18 cellular contexts compared by ENCODE assay signal in the genomic region with DNA sequence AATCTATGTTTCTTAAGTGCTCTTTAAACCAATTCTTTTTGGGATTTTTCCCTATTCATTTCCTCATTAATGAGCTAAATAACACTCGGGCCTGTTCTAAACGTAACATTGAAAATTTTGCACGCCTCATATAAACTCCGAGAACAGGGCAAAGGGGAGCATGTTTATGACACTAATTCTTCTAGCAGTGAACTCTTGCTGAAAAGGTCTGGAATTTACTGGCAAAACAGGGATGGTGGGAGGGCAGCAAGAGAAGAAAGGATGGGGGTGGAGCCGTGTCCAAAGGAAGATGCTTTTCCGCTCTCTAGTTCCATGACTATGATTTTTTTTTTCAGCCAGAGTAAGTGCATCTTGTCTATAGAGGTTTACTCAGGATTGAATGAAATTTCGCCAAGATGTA. TPM values are rescaled to one million over a fixed set of nuclear protein-coding genes. Genes with fewer than 3 reads are reported as not detected.
DNase-seq lines count a peak whose midpoint lies in the region; ATAC-seq, FAIRE-seq and TF ChIP-seq lines count a peak whose summit lies in the region.
"Had no signal": no experiment of that assay in that cellular context is flagged by ENCODE, and none has a peak within 500 bp of the region (broad histone marks: within the 10 kb centered on the region; RNA-seq: fewer than 3 reads in every experiment).

No MANE protein-coding gene starts in this region.

- CTCF ChIA-PET in endothelial cell of umbilical vein (lab: Charles Lee), result interaction anchor here (1.3 to 2.2 kb wide), 3 partner anchors 10 to 148 kb away, joined by 3 to 7 read pairs (median 5); no protein-coding TSS in a partner anchor

- dilution Hi-C loops in endothelial cell of umbilical vein (cut with MboI; ENCODE audit: extremely low pct_ligation_motif_present, low sequenced_read_pairs), result no loop called here

- TF ChIP-seq POLR2A in endothelial cell of umbilical vein (IDR thresholded peaks at IDR 0.05; ENCODE audit: low read depth, low read length), result no peak
- no peak for TF ChIP-seq POLR2A in H54 (IDR thresholded peaks at IDR 0.05; ENCODE audit: low read depth, low read length)

- no peaks in the 10 kb centered on the region for H3K9me1 ChIP-seq in endothelial cell of umbilical vein (replicated peaks; ENCODE audit: control insufficient read depth, extremely low read depth, insufficient read depth, low read length)

- POLR2A ChIA-PET in endothelial cell of umbilical vein (lab: Charles Lee), result no interaction called here

- H2AFZ ChIP-seq in endothelial cell of umbilical vein (ENCODE audit: low read depth, low read length), result peak overlapping the region; percentile 27
- peak overlapping the region; percentile 24 for H2AFZ ChIP-seq in smooth muscle cell (ENCODE audit: low read depth)
- H2AFZ ChIP-seq: GM23248 had no signal

- no peak for ATAC-seq in GM19467 (IDR thresholded peaks at IDR 0.05; ENCODE audit: unreplicated experiment)
- ATAC-seq: HCT116 had no signal

- H3K27ac ChIP-seq in endothelial cell of umbilical vein (ENCODE audit: insufficient read depth, low read depth, low read length) (no peak overlapping the region), smooth muscle cell (ENCODE audit: low read depth) (no peak overlapping the region), endodermal cell (ENCODE audit: low read depth, low read length) (no peak overlapping the region)
- H3K27ac ChIP-seq: GM23248 had no signal

- TF ChIP-seq CTCF in endothelial cell of umbilical vein (IDR thresholded peaks at IDR 0.05; ENCODE audit: extremely low read depth in 1 of 2, insufficient read depth in 1 of 2, low read depth in 1 of 2, low read length in 2 of 2), result no peak
- no peak for TF ChIP-seq CTCF in nephron progenitor cell (IDR thresholded peaks at IDR 0.05)
- no peak for TF ChIP-seq CTCF in smooth muscle cell (IDR thresholded peaks at IDR 0.05; ENCODE audit: borderline replicate concordance, insufficient read depth, poor library complexity, severe bottlenecking)
- no peak for TF ChIP-seq CTCF in endodermal cell (conservative IDR thresholded peaks at IDR 0.05)

- no peak overlapping the region for H3K4me3 ChIP-seq in endothelial cell of umbilical vein (replicated peaks in 1 of 3; ENCODE audit: insufficient read depth in 1 of 3, low read depth in 1 of 3, low read length in 3 of 3)
- H3K4me3 ChIP-seq in smooth muscle cell, result no peak overlapping the region
- H3K4me3 ChIP-seq in endodermal cell (ENCODE audit: low read length), result no peak overlapping the region
- H3K4me3 ChIP-seq: GM23248 had no signal

- H3K27ac Mint-ChIP-seq in nephron progenitor cell (peak overlapping the region; percentile 72), endodermal cell (no peak overlapping the region)
- H3K27ac Mint-ChIP-seq: CD4-positive, alpha-beta memory T cell; H9 had no signal

- 78% methylated on average over 7 of the region's 7 CpGs for WGBS in smooth muscle cell (ENCODE audit: low lambda C conversion rate)
- 85 to 93% methylated on average over 3 to 7 of the region's 7 CpGs for WGBS in endodermal cell (ENCODE audit: insufficient coverage in 1 of 2, insufficient read length in 1 of 2), 2 experiments

- peaks cover 25% of the 10 kb centered on the region for H3K36me3 Mint-ChIP-seq in nephron progenitor cell (ENCODE audit: low read depth)
- H3K36me3 Mint-ChIP-seq in endodermal cell (ENCODE audit: low read depth), result no peaks in the 10 kb centered on the region

- intact Hi-C loops in endothelial cell of umbilical vein (cut with micrococcal nuclease), result no loop called here

- no peaks in the 10 kb centered on the region for H3K27me3 ChIP-seq in endothelial cell of umbilical vein (ENCODE audit: control insufficient read depth in 2 of 2, insufficient read depth in 2 of 2, low read length in 2 of 2)
- H3K27me3 ChIP-seq in smooth muscle cell (ENCODE audit: low read depth), result no peaks in the 10 kb centered on the region
- H3K27me3 ChIP-seq in endodermal cell (ENCODE audit: control insufficient read depth, insufficient read depth, low read length, poor library complexity, severe bottlenecking), result no peaks in the 10 kb centered on the region

- no peaks in the 10 kb centered on the region for H3K79me2 ChIP-seq in endothelial cell of umbilical vein (ENCODE audit: control insufficient read depth, insufficient read depth, low read length)
- H3K79me2 ChIP-seq in smooth muscle cell (ENCODE audit: low read depth), result no peaks in the 10 kb centered on the region

- H3K9me3 ChIP-seq in endothelial cell of umbilical vein (replicated peaks; ENCODE audit: control insufficient read depth, insufficient read depth, low read length) (no peaks in the 10 kb centered on the region), smooth muscle cell (replicated peaks; ENCODE audit: low read depth) (no peaks in the 10 kb centered on the region), endodermal cell (ENCODE audit: control insufficient read depth, low read length) (no peaks in the 10 kb centered on the region)
- H3K9me3 ChIP-seq: Caco-2 had no signal

- no peaks in the 10 kb centered on the region for H3K36me3 ChIP-seq in endothelial cell of umbilical vein (ENCODE audit: control insufficient read depth in 2 of 2, extremely low read depth in 1 of 2, insufficient read depth in 2 of 2, low read length in 2 of 2)
- H3K36me3 ChIP-seq in smooth muscle cell (ENCODE audit: low read depth), result no peaks in the 10 kb centered on the region
- no peaks in the 10 kb centered on the region for H3K36me3 ChIP-seq in endodermal cell (ENCODE audit: control insufficient read depth, insufficient read depth, low read length)

- DNase-seq in endothelial cell of umbilical vein (ENCODE audit: low read depth, low spot score) (no peak), left kidney (ENCODE audit: low read depth, low spot score) (peak; percentile 71), nephron progenitor cell (peak; percentile 17), smooth muscle cell (lab: John Stamatoyannopoulos, UW; ENCODE audit: unreplicated experiment) (no peak), endodermal cell (no peak), H54 (ENCODE audit: insufficient read length, low spot score) (no peak)
- DNase-seq: C1 segment of cervical spinal cord; Caco-2; CD4-positive, alpha-beta memory T cell; DMS153; DND-41; GM23248; H9 had no signal

- BruUV-seq in endothelial cell of umbilical vein (replicated peaks; lab: Mats Ljungman, UMichigan), result no TSS peak

- H4K20me1 ChIP-seq in endothelial cell of umbilical vein (replicated peaks; ENCODE audit: control insufficient read depth, extremely low read depth, insufficient read depth, low read length) (no peaks in the 10 kb centered on the region), smooth muscle cell (ENCODE audit: low read depth) (no peaks in the 10 kb centered on the region)

- peaks cover 7% of the 10 kb centered on the region for H3F3A ChIP-seq in smooth muscle cell (ENCODE audit: low read depth)

- H3K9ac ChIP-seq in endothelial cell of umbilical vein (replicated peaks; ENCODE audit: extremely low read depth, insufficient read depth, low read length) (no peak overlapping the region), smooth muscle cell (ENCODE audit: low read depth) (no peak overlapping the region), endodermal cell (ENCODE audit: extremely low read depth, low read length, poor library complexity, severe bottlenecking) (no peak overlapping the region)
- H3K9ac ChIP-seq: GM23248 had no signal

- H3K4me1 ChIP-seq in endothelial cell of umbilical vein (ENCODE audit: control insufficient read depth, extremely low read depth, insufficient read depth, low read length) (peaks cover 7% of the 10 kb centered on the region), smooth muscle cell (ENCODE audit: low read depth) (no peaks in the 10 kb centered on the region), endodermal cell (ENCODE audit: control insufficient read depth, insufficient read depth, low read length) (no peaks in the 10 kb centered on the region)

- H3K4me3 Mint-ChIP-seq in nephron progenitor cell (peak overlapping the region; percentile 26), endodermal cell (no peak overlapping the region)
- H3K4me3 Mint-ChIP-seq: CD4-positive, alpha-beta memory T cell; H9 had no signal

- H3K4me2 ChIP-seq in endothelial cell of umbilical vein (ENCODE audit: insufficient read depth, low read length), result no peak overlapping the region
- H3K4me2 ChIP-seq in smooth muscle cell, result no peak overlapping the region

- FAIRE-seq in endothelial cell of umbilical vein (lab: Jason Lieb, UNC) (no peak), H54 (lab: Jason Lieb, UNC) (no peak)
- FAIRE-seq: G401.6, GM12892, H1 had no signal

- H3K4me1 Mint-ChIP-seq in nephron progenitor cell (peaks cover 48% of the 10 kb centered on the region), endodermal cell (no peaks in the 10 kb centered on the region)
- H3K4me1 Mint-ChIP-seq: CD4-positive, alpha-beta memory T cell had no signal

- H3K27me3 Mint-ChIP-seq in nephron progenitor cell (ENCODE audit: low read depth, poor library complexity) (peaks cover 4% of the 10 kb centered on the region), endodermal cell (ENCODE audit: insufficient read depth) (no peaks in the 10 kb centered on the region)

- H3K9me3 Mint-ChIP-seq in nephron progenitor cell (peaks cover 42% of the 10 kb centered on the region), endodermal cell (peaks cover 4% of the 10 kb centered on the region)

TF ChIP-seq in endothelial cell of umbilical vein, 7 proteins besides CTCF, POLR2A, EP300 and RAD21 (continues in another document):
- no peak for TF ChIP-seq MYC (IDR thresholded peaks at IDR 0.05; ENCODE audit: low read depth, low read length)
- TF ChIP-seq EZH2 (IDR thresholded peaks at IDR 0.05; ENCODE audit: borderline replicate concordance, low read depth, low read length, severe bottlenecking), result no peak
- no peak for TF ChIP-seq JUN (IDR thresholded peaks at IDR 0.05; ENCODE audit: borderline replicate concordance, insufficient read depth, insufficient read length, low read depth)
- TF ChIP-seq, protein P1, sequence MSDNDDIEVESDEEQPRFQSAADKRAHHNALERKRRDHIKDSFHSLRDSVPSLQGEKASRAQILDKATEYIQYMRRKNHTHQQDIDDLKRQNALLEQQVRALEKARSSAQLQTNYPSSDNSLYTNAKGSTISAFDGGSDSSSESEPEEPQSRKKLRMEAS (IDR thresholded peaks at IDR 0.05; ENCODE audit: insufficient read depth, insufficient read length), result no peak
- TF ChIP-seq POLR2AphosphoS5 (IDR thresholded peaks at IDR 0.05; ENCODE audit: insufficient read depth, low read depth, low read length), result no peak

RNA-seq across cellular contexts. Expression of gene IL1R1, which starts 50.0 kb away (rescaled TPM):
- total RNA-seq in endothelial cell of umbilical vein (2.9 and 5.5 TPM in 2 replicates), smooth muscle cell (32.4 and 36.6 TPM in 2 replicates), endodermal cell (1 to 10 TPM; 3.0 to 4.1 TPM)
- polyA plus RNA-seq in endothelial cell of umbilical vein (5.4 and 5.6 TPM in 2 replicates), smooth muscle cell (20.0 and 26.8 TPM in 2 replicates)
- polyA plus RNA-seq in endothelial cell of umbilical vein (2011; cell fraction: cytosol; rRNA removed), result 4.9 TPM in 2 replicates
- polyA plus RNA-seq in endothelial cell of umbilical vein (2011; cell fraction: nucleus; rRNA removed), result 4.0 and 4.1 TPM in 2 replicates
- 2.0 and 2.4 TPM in 2 replicates for polyA plus RNA-seq in endothelial cell of umbilical vein (2012)
- polyA minus RNA-seq in endothelial cell of umbilical vein, result 6.6 and 7.1 TPM in 2 replicates
- polyA minus RNA-seq in endothelial cell of umbilical vein (2011; cell fraction: cytosol; rRNA and poly(A)+ RNA removed), result 0.31 TPM
- polyA minus RNA-seq in endothelial cell of umbilical vein (2011; cell fraction: nucleus; rRNA and poly(A)+ RNA removed), result 1.9 and 2.6 TPM in 2 replicates
- 0.96 TPM for polyA plus RNA-seq in endodermal cell (2013, experiment 1 of 2)
- polyA plus RNA-seq in endodermal cell (2013, experiment 2 of 2), result 0.79 TPM

Comparison
In these comparisons a context has a peak if more than half of its experiments do, and no peak if none do; other contexts are left out.
1. DNase-seq: peak in left kidney (single experiment) and nephron progenitor cell (single experiment); none in endothelial cell of umbilical vein (single experiment), smooth muscle cell (single experiment), endodermal cell (single experiment) and H54 (single experiment).